ENCODE assay signal across 29 cellular contexts in the genomic region with DNA sequence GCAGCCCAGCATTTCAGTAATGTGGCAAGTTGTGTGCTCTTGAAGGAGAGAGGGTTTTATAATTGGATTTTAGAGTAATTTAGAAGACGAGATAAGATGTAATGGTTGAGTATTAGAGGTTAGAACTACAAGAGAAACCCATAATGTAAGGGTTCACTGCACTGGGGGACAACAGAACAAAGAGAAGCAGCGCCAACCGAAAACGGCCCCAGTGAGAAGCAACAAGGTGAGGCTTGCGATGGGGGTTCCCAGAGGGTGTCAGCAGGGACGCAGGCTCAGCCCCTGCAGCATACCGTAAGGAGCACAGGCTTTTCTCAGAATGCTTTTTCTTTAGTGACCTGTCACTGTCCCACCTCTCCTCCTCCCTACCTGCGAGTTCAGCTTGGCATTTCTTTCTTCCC.
DNase-seq lines count a peak whose midpoint lies in the region; ATAC-seq, FAIRE-seq and TF ChIP-seq lines count a peak whose summit lies in the region.
"Had no signal": no experiment of that assay in that cellular context is flagged by ENCODE, and none has a peak within 500 bp of the region (broad histone marks: within the 10 kb centered on the region; RNA-seq: fewer than 3 reads in every experiment).

No MANE protein-coding gene starts in this region.

- no peak for TF ChIP-seq CTCF in GM12878 (IDR thresholded peaks at IDR 0.05 in 2 of 3, conservative IDR thresholded peaks at IDR 0.05 in 1 of 3; ENCODE audit: control insufficient read depth in 2 of 3, extremely low read depth in 1 of 3, insufficient read depth in 1 of 3, low read depth in 3 of 3, low read length in 3 of 3)
- TF ChIP-seq CTCF in stomach (IDR thresholded peaks at IDR 0.05): no peak
- no peak for TF ChIP-seq CTCF in PC-9 (conservative IDR thresholded peaks at IDR 0.05)

- H3K27ac ChIP-seq in GM12878 (ENCODE audit: control insufficient read depth, insufficient read depth): no peak overlapping the region
- H3K27ac ChIP-seq in muscle layer of colon (ENCODE audit: low read depth, low read length): peak overlapping the region; percentile 76
- H3K27ac ChIP-seq in stomach: peak overlapping the region in 3 of 5 donors; percentile 62 to 78 (median 75)
- no peak overlapping the region for H3K27ac ChIP-seq in PC-9
- H3K27ac ChIP-seq: C4-2B, ovary had no signal

- TF ChIP-seq EP300 in GM12878 (IDR thresholded peaks at IDR 0.05; ENCODE audit: borderline replicate concordance in 1 of 2, control insufficient read depth in 1 of 2, low read depth in 2 of 2, low read length in 2 of 2) (no peak), stomach (IDR thresholded peaks at IDR 0.05) (no peak)

- no peaks in the 10 kb centered on the region for H3F3A ChIP-seq in PC-9 (ENCODE audit: insufficient read depth, low read depth)

- H3K36me3 ChIP-seq in GM12878 (ENCODE audit: control insufficient read depth in 2 of 2, insufficient read depth in 2 of 2, low read length in 1 of 2) (no peaks in the 10 kb centered on the region), muscle layer of colon (ENCODE audit: insufficient read depth, low read length) (no peaks in the 10 kb centered on the region), stomach (no peaks in the 10 kb centered on the region), PC-9 (ENCODE audit: low read depth) (no peaks in the 10 kb centered on the region)
- H3K36me3 ChIP-seq: ovary had no signal

- H3K4me2 ChIP-seq in GM12878 (ENCODE audit: control insufficient read depth, insufficient read depth) (no peak overlapping the region), PC-9 (no peak overlapping the region)

- 31% methylated on average over 8 of the region's 8 CpGs for WGBS in GM12878 (ENCODE audit: insufficient coverage, insufficient replicate concordance, low lambda C conversion rate, missing lambda C conversion rate)
- 62 to 84% (median 82%) methylated on average over 8 of the region's 8 CpGs for WGBS in stomach, 5 donors

- POLR2A ChIA-PET in GM12878 (lab: Charles Lee): no interaction called here
- POLR2A ChIA-PET in PC-9 (lab: Charles Lee; ENCODE audit: unreplicated experiment): no interaction called here

- intact Hi-C loops in GM12878 (cut with micrococcal nuclease; ENCODE audit: unreplicated experiment) (no loop called here), stomach (cut with DNase I; ENCODE audit: low total_unique reads) (no loop called here), PC-9 (cut with micrococcal nuclease; ENCODE audit: unreplicated experiment) (no loop called here)

- TF ChIP-seq POLR2A in GM12878 (IDR thresholded peaks at IDR 0.05; ENCODE audit: low read depth, low read length) (no peak), stomach (IDR thresholded peaks at IDR 0.05) (no peak)

- SMC1A ChIA-PET in GM12878 (lab: Charles Lee; ENCODE audit: uncharacterized antibody, unreplicated experiment): no interaction called here

- peak; percentile 47 for ATAC-seq in GM12878
- ATAC-seq: effector memory CD8-positive, alpha-beta T cell; left colon; right cardiac atrium; T-helper 17 cell had no signal

- DNase-seq in NCI-H2227 (lab: John Stamatoyannopoulos, UW; ENCODE audit: unreplicated experiment): peak; percentile 29
- DNase-seq in GM12878 (ENCODE audit: low read depth, low spot score): no peak
- no peak for DNase-seq in stomach
- no peak for DNase-seq in PC-9
- no peak for DNase-seq in H4 (ENCODE audit: low spot score)
- no peak for DNase-seq in NCI-H128 (lab: John Stamatoyannopoulos, UW; ENCODE audit: unreplicated experiment)
- DNase-seq: activated CD4-positive, alpha-beta memory T cell treated with anti-CD3 and anti-CD28 coated beads, Interleukin-2, amount 10 ng/mL, durations not matched to agents 7 days and 5 days; activated CD4-positive, CD25-positive, alpha-beta regulatory T cell treated with anti-CD3 and anti-CD28 coated beads, Interleukin-2, amount 50 U/mL, for 72 hours; activated CD8-positive, alpha-beta memory T cell treated with anti-CD3 and anti-CD28 coated beads, Interleukin-2, amount 50 U/mL, for 48 hours; anterior cingulate cortex; DMS79; effector memory CD8-positive, alpha-beta T cell; foreskin fibroblast; GDM1; KG1; left colon; mesendoderm; MM.1S; natural killer cell; NCI-H1417; NCI-H524; ovary; right cardiac atrium; stimulated activated CD4-positive, alpha-beta T cell treated with anti-CD3 and anti-CD28 coated beads, Interleukin-12 subunit alpha, Interleukin-12 subunit beta, amount 100 ng/mL, for 4 hours; stimulated activated CD4-positive, alpha-beta T cell treated with anti-CD3 and anti-CD28 coated beads, Interleukin-4, amount 100 ng/mL, for 1 hour; T-helper 17 cell had no signal

- CTCF ChIA-PET in GM12878 (lab: Yijun Ruan, JAX) (no interaction called here), PC-9 (lab: Charles Lee) (no interaction called here)

- H3K4me3 ChIP-seq in GM12878 (no peak overlapping the region), muscle layer of colon (ENCODE audit: low read depth in 1 of 2, low read length in 2 of 2) (peak overlapping the region in 1 of 2 donors; percentile 33), stomach (no peak overlapping the region), PC-9 (no peak overlapping the region)
- H3K4me3 ChIP-seq: ovary had no signal

- no peak for TF ChIP-seq RAD21 in GM12878 (IDR thresholded peaks at IDR 0.05; ENCODE audit: insufficient read depth, low read depth, low read length)

- no peaks in the 10 kb centered on the region for H3K4me1 ChIP-seq in GM12878 (ENCODE audit: control insufficient read depth, insufficient read depth, low read length)
- H3K4me1 ChIP-seq in muscle layer of colon (ENCODE audit: insufficient read depth, low read length): peaks cover 25% of the 10 kb centered on the region
- H3K4me1 ChIP-seq in stomach: peaks cover 0 to 21% (median 5%) of the 10 kb centered on the region in 4 donors
- H3K4me1 ChIP-seq in PC-9 (replicated peaks; ENCODE audit: insufficient read depth): no peaks in the 10 kb centered on the region

- H4K20me1 ChIP-seq in GM12878 (ENCODE audit: control insufficient read depth, insufficient read depth): no peaks in the 10 kb centered on the region; the same call in 1 of the 2 replicates
- no peaks in the 10 kb centered on the region for H4K20me1 ChIP-seq in PC-9 (ENCODE audit: insufficient read depth)

- H3K9me3 ChIP-seq in GM12878 (replicated peaks; ENCODE audit: control insufficient read depth, insufficient read depth, low read length) (no peaks in the 10 kb centered on the region), muscle layer of colon (ENCODE audit: low read length) (no peaks in the 10 kb centered on the region), stomach (no peaks in the 10 kb centered on the region), PC-9 (ENCODE audit: insufficient read depth, low read depth) (no peaks in the 10 kb centered on the region)

- no TSS peak for BruUV-seq in GM12878 (replicated peaks; lab: Mats Ljungman, UMichigan)
- BruUV-seq in PC-9 (replicated peaks; lab: Mats Ljungman, UMichigan): no TSS peak

- H3K9me2 ChIP-seq in PC-9 (ENCODE audit: insufficient read depth): no peaks in the 10 kb centered on the region

- H3K9ac ChIP-seq in GM12878 (ENCODE audit: control insufficient read depth, insufficient read depth, low read length): no peak overlapping the region
- peak overlapping the region; percentile 3 for H3K9ac ChIP-seq in muscle layer of colon (ENCODE audit: low read length)

- in situ Hi-C loops in GM12878 (cut with MboI): no loop called here

- H2AFZ ChIP-seq in GM12878 (ENCODE audit: control insufficient read depth, low read depth, low read length): no peak overlapping the region
- no peak overlapping the region for H2AFZ ChIP-seq in PC-9

- RAD21 ChIA-PET in GM12878 (lab: Charles Lee; ENCODE audit: unreplicated experiment): no interaction called here

- FAIRE-seq in GM12878 (lab: Jason Lieb, UNC): no peak
- FAIRE-seq: colon had no signal

- H3K27me3 ChIP-seq in GM12878 (replicated peaks in 1 of 2; ENCODE audit: control insufficient read depth in 2 of 2, insufficient read depth in 2 of 2, low read length in 1 of 2) (no peaks in the 10 kb centered on the region), muscle layer of colon (ENCODE audit: control insufficient read depth in 1 of 2, insufficient read depth in 2 of 2, low read length in 2 of 2) (no peaks in the 10 kb centered on the region), stomach (no peaks in the 10 kb centered on the region), PC-9 (ENCODE audit: insufficient read depth, low read depth) (no peaks in the 10 kb centered on the region)
- H3K27me3 ChIP-seq: ovary had no signal

- H3K79me2 ChIP-seq in GM12878 (ENCODE audit: control insufficient read depth, insufficient read depth, low read length) (no peaks in the 10 kb centered on the region), PC-9 (ENCODE audit: low read depth) (no peaks in the 10 kb centered on the region)

TF ChIP-seq in GM12878, 131 proteins besides CTCF, POLR2A, EP300 and RAD21 (continues in another document):
- TF ChIP-seq, protein P1, sequence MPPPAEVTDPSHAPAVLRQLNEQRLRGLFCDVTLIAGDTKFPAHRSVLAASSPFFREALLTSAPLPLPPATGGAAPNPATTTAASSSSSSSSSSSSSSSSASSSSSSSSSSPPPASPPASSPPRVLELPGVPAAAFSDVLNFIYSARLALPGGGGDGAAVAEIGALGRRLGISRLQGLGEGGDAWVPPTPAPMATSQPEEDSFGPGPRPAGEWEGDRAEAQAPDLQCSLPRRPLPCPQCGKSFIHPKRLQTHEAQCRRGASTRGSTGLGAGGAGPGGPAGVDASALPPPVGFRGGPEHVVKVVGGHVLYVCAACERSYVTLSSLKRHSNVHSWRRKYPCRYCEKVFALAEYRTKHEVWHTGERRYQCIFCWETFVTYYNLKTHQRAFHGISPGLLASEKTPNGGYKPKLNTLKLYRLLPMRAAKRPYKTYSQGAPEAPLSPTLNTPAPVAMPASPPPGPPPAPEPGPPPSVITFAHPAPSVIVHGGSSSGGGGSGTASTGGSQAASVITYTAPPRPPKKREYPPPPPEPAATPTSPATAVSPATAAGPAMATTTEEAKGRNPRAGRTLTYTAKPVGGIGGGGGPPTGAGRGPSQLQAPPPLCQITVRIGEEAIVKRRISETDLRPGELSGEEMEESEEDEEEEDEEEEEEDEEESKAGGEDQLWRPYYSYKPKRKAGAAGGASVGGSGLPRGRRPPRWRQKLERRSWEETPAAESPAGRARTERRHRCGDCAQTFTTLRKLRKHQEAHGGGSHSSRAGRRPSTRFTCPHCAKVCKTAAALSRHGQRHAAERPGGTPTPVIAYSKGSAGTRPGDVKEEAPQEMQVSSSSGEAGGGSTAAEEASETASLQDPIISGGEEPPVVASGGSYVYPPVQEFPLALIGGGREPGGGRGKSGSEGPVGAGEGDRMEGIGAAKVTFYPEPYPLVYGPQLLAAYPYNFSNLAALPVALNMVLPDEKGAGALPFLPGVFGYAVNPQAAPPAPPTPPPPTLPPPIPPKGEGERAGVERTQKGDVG (CRISPR knock-in tag; IDR thresholded peaks at IDR 0.05): no peak
- TF ChIP-seq CEBPB (IDR thresholded peaks at IDR 0.05; ENCODE audit: borderline replicate concordance in 1 of 2, low read depth in 2 of 2, low read length in 2 of 2): no peak
- no peak for TF ChIP-seq TCF7 (IDR thresholded peaks at IDR 0.05; ENCODE audit: borderline replicate concordance)
- TF ChIP-seq SIX5 (IDR thresholded peaks at IDR 0.05; ENCODE audit: low read depth, low read length, severe bottlenecking): no peak
- TF ChIP-seq STAT1 (conservative IDR thresholded peaks at IDR 0.05): no peak
- no peak for TF ChIP-seq MYC (IDR thresholded peaks at IDR 0.05; ENCODE audit: insufficient read depth, insufficient read length, insufficient replicate concordance, low read length, severe bottlenecking)
- no peak for TF ChIP-seq RBBP5 (conservative IDR thresholded peaks at IDR 0.05)

Comparison
In these comparisons a context has a peak if more than half of its experiments do, and no peak if none do; other contexts are left out.
1. H3K27ac ChIP-seq: peak in muscle layer of colon (single experiment) and stomach (3 of 5); none in GM12878 (single experiment) and PC-9 (single experiment).